ENCODE assay signal across 14 cellular contexts in genomic region chr11:23232652-23233051, GRCh38.
DNase-seq lines count a peak whose midpoint lies in the region; ATAC-seq and TF ChIP-seq lines count a peak whose summit lies in the region.
"Had no signal": no experiment of that assay in that cellular context is flagged by ENCODE, and none has a peak within 500 bp of the region (broad histone marks: within the 10 kb centered on the region; RNA-seq: fewer than 3 reads in every experiment).

No MANE protein-coding gene starts in this region.

- no peak overlapping the region; the same call in 1 of the 2 replicates for H3K27ac Mint-ChIP-seq in GM23338
- H3K27ac Mint-ChIP-seq in activated naive CD4-positive, alpha-beta T cell treated with anti-CD3 and anti-CD28 coated beads for 36 hours = no peak overlapping the region
- H3K27ac Mint-ChIP-seq: B cell; CD4-positive, alpha-beta T cell; H9 had no signal

- H3K36me3 ChIP-seq in GM23338 (ENCODE audit: insufficient read depth) (no peaks in the 10 kb centered on the region), mesenchymal stem cell (ENCODE audit: control insufficient read depth in 1 of 2, insufficient read depth in 2 of 2, low read depth in 1 of 2, low read length in 2 of 2) (no peaks in the 10 kb centered on the region), left lung (no peaks in the 10 kb centered on the region)

- H3K79me2 ChIP-seq in GM23338 (replicated peaks; ENCODE audit: insufficient read depth) = no peaks in the 10 kb centered on the region

- H3K27ac ChIP-seq in GM23338 (ENCODE audit: low read depth) = no peak overlapping the region
- no peak overlapping the region for H3K27ac ChIP-seq in mesenchymal stem cell (ENCODE audit: low read length, poor library complexity, severe bottlenecking)
- no peak overlapping the region for H3K27ac ChIP-seq in left lung

- no peak overlapping the region for H4K91ac ChIP-seq in mesenchymal stem cell (ENCODE audit: low read length)

- H3K4me3 Mint-ChIP-seq in GM23338 = no peak overlapping the region
- no peak overlapping the region for H3K4me3 Mint-ChIP-seq in activated naive CD4-positive, alpha-beta T cell treated with anti-CD3 and anti-CD28 coated beads for 36 hours
- H3K4me3 Mint-ChIP-seq: B cell; CD4-positive, alpha-beta T cell; H9 had no signal

- H3K4me1 Mint-ChIP-seq in GM23338 = peaks cover 4% of the 10 kb centered on the region; the same call in 1 of the 3 replicates
- no peaks in the 10 kb centered on the region for H3K4me1 Mint-ChIP-seq in activated naive CD4-positive, alpha-beta T cell treated with anti-CD3 and anti-CD28 coated beads for 36 hours (ENCODE audit: low read depth)
- H3K4me1 Mint-ChIP-seq: B cell had no signal

- H2BK12ac ChIP-seq in mesenchymal stem cell (ENCODE audit: low read length in 2 of 2) = no peak overlapping the region

- intact Hi-C loops in activated naive CD4-positive, alpha-beta T cell treated with anti-CD3 and anti-CD28 coated beads for 36 hours (cut with micrococcal nuclease) = no loop called here
- intact Hi-C loops in left lung (cut with DNase I) = no loop called here

- no peaks in the 10 kb centered on the region for H3K36me3 Mint-ChIP-seq in GM23338 (ENCODE audit: low read depth)
- no peaks in the 10 kb centered on the region for H3K36me3 Mint-ChIP-seq in activated naive CD4-positive, alpha-beta T cell treated with anti-CD3 and anti-CD28 coated beads for 36 hours (ENCODE audit: low read depth)

- no peak overlapping the region for H2AK5ac ChIP-seq in mesenchymal stem cell (ENCODE audit: low read length, severe bottlenecking)

- no peaks in the 10 kb centered on the region for H4K20me1 ChIP-seq in GM23338 (replicated peaks; ENCODE audit: insufficient read depth)

- H3K23ac ChIP-seq in mesenchymal stem cell (ENCODE audit: low read length in 2 of 2) = no peak overlapping the region

- H2BK5ac ChIP-seq in mesenchymal stem cell (ENCODE audit: low read depth, low read length, poor library complexity, severe bottlenecking) = no peak overlapping the region

- CTCF ChIA-PET in activated naive CD4-positive, alpha-beta T cell treated with anti-CD3 and anti-CD28 coated beads for 36 hours (lab: Charles Lee) = no interaction called here

- H3K79me1 ChIP-seq in mesenchymal stem cell (replicated peaks; ENCODE audit: low read length, poor library complexity, severe bottlenecking) = no peaks in the 10 kb centered on the region

- no peak overlapping the region for H2BK120ac ChIP-seq in mesenchymal stem cell (ENCODE audit: low read depth, low read length)

- H3K4me1 ChIP-seq in GM23338 (ENCODE audit: insufficient read depth) = peaks cover 10% of the 10 kb centered on the region; the same call in 1 of the 2 replicates
- H3K4me1 ChIP-seq in mesenchymal stem cell (ENCODE audit: control insufficient read depth, insufficient read depth, low read depth, low read length) = no peaks in the 10 kb centered on the region
- H3K4me1 ChIP-seq in left lung = no peaks in the 10 kb centered on the region

- no peaks in the 10 kb centered on the region for H3F3A ChIP-seq in GM23338 (replicated peaks; ENCODE audit: low read depth)

- H3K9me3 ChIP-seq in mesenchymal stem cell (ENCODE audit: control insufficient read depth, low read length) = no peaks in the 10 kb centered on the region
- H3K9me3 ChIP-seq in left lung = no peaks in the 10 kb centered on the region

- TF ChIP-seq CTCF in GM23338 (conservative IDR thresholded peaks at IDR 0.05; ENCODE audit: low read depth in 2 of 2) = no peak
- no peak for TF ChIP-seq CTCF in left lung (IDR thresholded peaks at IDR 0.05)

- H4K8ac ChIP-seq in mesenchymal stem cell (ENCODE audit: low read length) = no peak overlapping the region

- no peak overlapping the region for H3K4me3 ChIP-seq in GM23338
- no peak overlapping the region for H3K4me3 ChIP-seq in mesenchymal stem cell (ENCODE audit: insufficient read depth in 1 of 2, low read depth in 1 of 2, low read length in 2 of 2)
- H3K4me3 ChIP-seq in left lung = no peak overlapping the region

- no peak overlapping the region for H2BK15ac ChIP-seq in mesenchymal stem cell (ENCODE audit: low read depth, poor library complexity, severe bottlenecking)

- ATAC-seq in GM23338 = no peak
- peak; percentile 51 for ATAC-seq in SK-N-SH treated with all-trans-retinoic acid at 6 μM for 48 hours
- ATAC-seq in left lung = no peak

- no peak overlapping the region for H3K18ac ChIP-seq in mesenchymal stem cell (ENCODE audit: low read depth in 1 of 2, low read length in 2 of 2)

- H3K9me2 ChIP-seq in GM23338 (ENCODE audit: insufficient read depth) = peaks cover 2% of the 10 kb centered on the region; the same call in 1 of the 2 replicates

- H3K27me3 ChIP-seq in GM23338 (ENCODE audit: insufficient read depth) = no peaks in the 10 kb centered on the region
- no peaks in the 10 kb centered on the region for H3K27me3 ChIP-seq in mesenchymal stem cell (ENCODE audit: control insufficient read depth in 1 of 2, insufficient read depth in 1 of 2, low read length in 2 of 2)
- no peaks in the 10 kb centered on the region for H3K27me3 ChIP-seq in left lung

- no peaks in the 10 kb centered on the region for H3K9me3 Mint-ChIP-seq in GM23338
- peaks cover 3% of the 10 kb centered on the region for H3K9me3 Mint-ChIP-seq in activated naive CD4-positive, alpha-beta T cell treated with anti-CD3 and anti-CD28 coated beads for 36 hours
- H3K9me3 Mint-ChIP-seq: H9 had no signal

- H3K9ac ChIP-seq in mesenchymal stem cell (ENCODE audit: low read length) = peak overlapping the region; percentile 42

- H3K14ac ChIP-seq in mesenchymal stem cell (ENCODE audit: low read length in 2 of 2) = no peak overlapping the region

- H3K4ac ChIP-seq in mesenchymal stem cell (ENCODE audit: low read depth in 1 of 2, low read length in 2 of 2) = no peak overlapping the region

- no peak for DNase-seq in GM23338 (ENCODE audit: low spot score)
- no peak for DNase-seq in mesenchymal stem cell
- DNase-seq in activated naive CD4-positive, alpha-beta T cell treated with anti-CD3 and anti-CD28 coated beads for 36 hours = no peak
- no peak for DNase-seq in NCI-H1092 (lab: John Stamatoyannopoulos, UW)
- DNase-seq in left lung = no peak
- no peak for DNase-seq in SHP77 treated with DMSO at 0.1 percent for 48 hours (lab: John Stamatoyannopoulos, UW)
- DNase-seq: C1 segment of cervical spinal cord; Calu3; CD4-positive, alpha-beta T cell; DMS 273 treated with DMSO at 0.1 percent for 48 hours; GOT3; H9 had no signal

- no peaks in the 10 kb centered on the region for H3K27me3 Mint-ChIP-seq in GM23338 (ENCODE audit: insufficient read depth, low read depth, poor library complexity)
- H3K27me3 Mint-ChIP-seq in activated naive CD4-positive, alpha-beta T cell treated with anti-CD3 and anti-CD28 coated beads for 36 hours (ENCODE audit: low read depth) = no peaks in the 10 kb centered on the region
- H3K27me3 Mint-ChIP-seq: B cell; CD4-positive, alpha-beta T cell had no signal

- H2AFZ ChIP-seq in GM23338 (peak overlapping the region; percentile 70; the same call in 1 of the 2 replicates), mesenchymal stem cell (ENCODE audit: low read depth, low read length) (no peak overlapping the region)

- H3K4me2 ChIP-seq in GM23338 = no peak overlapping the region
- H3K4me2 ChIP-seq in mesenchymal stem cell (ENCODE audit: low read length, poor library complexity, severe bottlenecking) = no peak overlapping the region

TF ChIP-seq in GM23338, 12 proteins besides CTCF, POLR2A, EP300 and RAD21 (continues in another document):
- TF ChIP-seq ETS1 (IDR thresholded peaks at IDR 0.05) (no peak), POLR2AphosphoS5 (IDR thresholded peaks at IDR 0.05; ENCODE audit: low read depth) (no peak), STAT1 (IDR thresholded peaks at IDR 0.05; ENCODE audit: unreplicated experiment) (no peak)

TF ChIP-seq in SK-N-SH treated with all-trans-retinoic acid at 6 μM for 48 hours, 23 proteins besides CTCF, POLR2A, EP300 and RAD21 (continues in another document):
- TF ChIP-seq ZNF565 (CRISPR knock-in tag; conservative IDR thresholded peaks at IDR 0.05; ENCODE audit: low read depth) = no peak
- no peak for TF ChIP-seq CSRNP3 (CRISPR knock-in tag; IDR thresholded peaks at IDR 0.05)
- TF ChIP-seq OSR1 (CRISPR knock-in tag; IDR thresholded peaks at IDR 0.05) = no peak
- TF ChIP-seq ZNF70 (CRISPR knock-in tag; IDR thresholded peaks at IDR 0.05) = no peak
- TF ChIP-seq ZNF8 (CRISPR knock-in tag; IDR thresholded peaks at IDR 0.05) = no peak
- TF ChIP-seq CSDC2 (CRISPR knock-in tag; IDR thresholded peaks at IDR 0.05) = no peak
- TF ChIP-seq SNAI2 (CRISPR knock-in tag; IDR thresholded peaks at IDR 0.05) = no peak
- no peak for TF ChIP-seq PATZ1 (CRISPR knock-in tag; IDR thresholded peaks at IDR 0.05; ENCODE audit: borderline replicate concordance)
- no peak for TF ChIP-seq PPARA (CRISPR knock-in tag; IDR thresholded peaks at IDR 0.05; ENCODE audit: borderline replicate concordance)
- no peak for TF ChIP-seq TOX (CRISPR knock-in tag; IDR thresholded peaks at IDR 0.05; ENCODE audit: borderline replicate concordance)
- no peak for TF ChIP-seq BACH2 (CRISPR knock-in tag; IDR thresholded peaks at IDR 0.05; ENCODE audit: borderline replicate concordance)
- no peak for TF ChIP-seq GLIS3 (CRISPR knock-in tag; IDR thresholded peaks at IDR 0.05)
